1 cellular context compared by ENCODE assay signal in the genomic region with DNA sequence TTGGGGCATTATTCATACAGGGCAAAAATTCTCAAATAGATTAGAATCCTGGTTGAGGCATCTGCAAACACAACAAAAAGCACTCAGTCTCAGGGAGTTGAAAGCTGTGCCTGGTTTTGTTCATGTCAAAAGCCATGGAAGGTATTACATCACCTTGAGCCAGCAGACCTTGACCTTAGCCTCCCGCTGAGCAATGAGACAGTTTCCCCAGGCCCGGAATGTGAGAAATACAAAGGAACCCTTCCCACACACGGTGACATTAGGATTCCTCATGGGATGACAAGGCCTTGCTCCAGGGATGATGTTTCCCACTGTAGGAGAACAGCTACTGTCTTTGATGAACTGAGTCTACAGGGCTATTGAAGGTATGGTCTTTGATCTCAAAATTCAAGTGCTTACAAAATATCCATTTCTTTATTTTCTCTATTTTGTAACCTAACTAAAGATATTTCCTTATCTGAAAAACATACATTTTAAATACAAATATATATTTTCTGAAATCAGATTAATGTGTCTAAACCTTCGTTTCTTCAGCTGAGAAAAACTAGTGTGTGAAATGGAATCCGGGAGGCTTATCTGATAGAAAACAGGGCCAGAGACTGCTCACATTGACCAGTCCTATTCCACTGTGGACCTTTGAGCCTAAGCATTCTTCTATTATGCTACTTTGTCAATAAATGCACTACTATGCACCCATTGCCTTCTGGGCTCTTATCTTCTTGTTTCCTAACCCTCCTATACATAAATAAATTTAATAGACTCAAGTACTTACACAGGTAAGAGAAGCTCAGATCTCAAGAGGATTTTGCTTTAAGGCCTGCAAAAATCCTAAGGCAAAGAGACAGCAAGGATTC.
TF ChIP-seq lines count a peak whose summit lies in the region.

No MANE protein-coding gene starts in this region.

TF ChIP-seq in HepG2, 621 proteins besides CTCF, POLR2A, EP300 and RAD21 (continued from another document and continues in another):
- TF ChIP-seq AHDC1 (CRISPR knock-in tag; IDR thresholded peaks at IDR 0.05; ENCODE audit: borderline replicate concordance) (peak; percentile 91), ZNF280D (CRISPR knock-in tag; IDR thresholded peaks at IDR 0.05) (no peak), ZSCAN29 (CRISPR knock-in tag; conservative IDR thresholded peaks at IDR 0.05) (peak; percentile 68; the same call in 1 of the 2 replicates), ZFP41 (CRISPR knock-in tag; IDR thresholded peaks at IDR 0.05; ENCODE audit: borderline replicate concordance) (no peak), ZNF407 (CRISPR knock-in tag; IDR thresholded peaks at IDR 0.05; ENCODE audit: not compliant biosample characterization) (no peak), SCMH1 (CRISPR knock-in tag; IDR thresholded peaks at IDR 0.05; ENCODE audit: borderline replicate concordance) (no peak), RBM22 (optimal IDR thresholded peaks at IDR 0.05; ENCODE audit: low read length) (no peak), KLF15 (CRISPR knock-in tag; IDR thresholded peaks at IDR 0.05; ENCODE audit: borderline replicate concordance) (no peak), ZSCAN12 (CRISPR knock-in tag; IDR thresholded peaks at IDR 0.05) (no peak), ZSCAN20 (CRISPR knock-in tag; IDR thresholded peaks at IDR 0.05; ENCODE audit: borderline replicate concordance) (no peak), CREB1 (IDR thresholded peaks at IDR 0.05) (no peak), CREB1 (CRISPR knock-in tag; IDR thresholded peaks at IDR 0.05) (peak; percentile 70), MATR3 (CRISPR knock-in tag; IDR thresholded peaks at IDR 0.05) (no peak), XRCC5 (optimal IDR thresholded peaks at IDR 0.05; ENCODE audit: low read length) (peak; percentile 73), SP5 (CRISPR knock-in tag; IDR thresholded peaks at IDR 0.05; ENCODE audit: borderline replicate concordance, low read depth) (no peak), ZIK1 (CRISPR knock-in tag; IDR thresholded peaks at IDR 0.05; ENCODE audit: borderline replicate concordance, low read depth) (no peak), NFIB (CRISPR knock-in tag; IDR thresholded peaks at IDR 0.05; ENCODE audit: borderline replicate concordance) (no peak), ZNF20 (CRISPR knock-in tag; IDR thresholded peaks at IDR 0.05) (no peak), ZNF792 (CRISPR knock-in tag; IDR thresholded peaks at IDR 0.05) (peak; percentile 27; the same call in 1 of the 2 replicates), ZNF552 (CRISPR knock-in tag; IDR thresholded peaks at IDR 0.05; ENCODE audit: borderline replicate concordance) (no peak), EHMT2 (IDR thresholded peaks at IDR 0.05; ENCODE audit: borderline replicate concordance, low read depth, low read length) (no peak; the same call in 1 of the 2 replicates)
- TF ChIP-seq, protein P1, sequence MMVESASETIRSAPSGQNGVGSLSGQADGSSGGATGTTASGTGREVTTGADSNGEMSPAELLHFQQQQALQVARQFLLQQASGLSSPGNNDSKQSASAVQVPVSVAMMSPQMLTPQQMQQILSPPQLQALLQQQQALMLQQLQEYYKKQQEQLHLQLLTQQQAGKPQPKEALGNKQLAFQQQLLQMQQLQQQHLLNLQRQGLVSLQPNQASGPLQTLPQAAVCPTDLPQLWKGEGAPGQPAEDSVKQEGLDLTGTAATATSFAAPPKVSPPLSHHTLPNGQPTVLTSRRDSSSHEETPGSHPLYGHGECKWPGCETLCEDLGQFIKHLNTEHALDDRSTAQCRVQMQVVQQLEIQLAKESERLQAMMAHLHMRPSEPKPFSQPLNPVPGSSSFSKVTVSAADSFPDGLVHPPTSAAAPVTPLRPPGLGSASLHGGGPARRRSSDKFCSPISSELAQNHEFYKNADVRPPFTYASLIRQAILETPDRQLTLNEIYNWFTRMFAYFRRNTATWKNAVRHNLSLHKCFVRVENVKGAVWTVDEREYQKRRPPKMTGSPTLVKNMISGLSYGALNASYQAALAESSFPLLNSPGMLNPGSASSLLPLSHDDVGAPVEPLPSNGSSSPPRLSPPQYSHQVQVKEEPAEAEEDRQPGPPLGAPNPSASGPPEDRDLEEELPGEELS (CRISPR knock-in tag; IDR thresholded peaks at IDR 0.05), result peak; percentile 85
- TF ChIP-seq, protein P2, sequence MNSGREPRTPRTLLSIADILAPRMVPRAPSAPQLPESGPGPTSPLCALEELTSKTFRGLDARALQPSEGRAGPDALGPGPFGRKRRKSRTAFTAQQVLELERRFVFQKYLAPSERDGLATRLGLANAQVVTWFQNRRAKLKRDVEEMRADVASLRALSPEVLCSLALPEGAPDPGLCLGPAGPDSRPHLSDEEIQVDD (CRISPR knock-in tag; IDR thresholded peaks at IDR 0.05; ENCODE audit: borderline replicate concordance), result no peak
- TF ChIP-seq, protein P3, sequence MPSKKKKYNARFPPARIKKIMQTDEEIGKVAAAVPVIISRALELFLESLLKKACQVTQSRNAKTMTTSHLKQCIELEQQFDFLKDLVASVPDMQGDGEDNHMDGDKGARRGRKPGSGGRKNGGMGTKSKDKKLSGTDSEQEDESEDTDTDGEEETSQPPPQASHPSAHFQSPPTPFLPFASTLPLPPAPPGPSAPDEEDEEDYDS (CRISPR knock-in tag; IDR thresholded peaks at IDR 0.05), result peak; percentile 37; the same call in 1 of the 2 replicates
- TF ChIP-seq, protein P4, sequence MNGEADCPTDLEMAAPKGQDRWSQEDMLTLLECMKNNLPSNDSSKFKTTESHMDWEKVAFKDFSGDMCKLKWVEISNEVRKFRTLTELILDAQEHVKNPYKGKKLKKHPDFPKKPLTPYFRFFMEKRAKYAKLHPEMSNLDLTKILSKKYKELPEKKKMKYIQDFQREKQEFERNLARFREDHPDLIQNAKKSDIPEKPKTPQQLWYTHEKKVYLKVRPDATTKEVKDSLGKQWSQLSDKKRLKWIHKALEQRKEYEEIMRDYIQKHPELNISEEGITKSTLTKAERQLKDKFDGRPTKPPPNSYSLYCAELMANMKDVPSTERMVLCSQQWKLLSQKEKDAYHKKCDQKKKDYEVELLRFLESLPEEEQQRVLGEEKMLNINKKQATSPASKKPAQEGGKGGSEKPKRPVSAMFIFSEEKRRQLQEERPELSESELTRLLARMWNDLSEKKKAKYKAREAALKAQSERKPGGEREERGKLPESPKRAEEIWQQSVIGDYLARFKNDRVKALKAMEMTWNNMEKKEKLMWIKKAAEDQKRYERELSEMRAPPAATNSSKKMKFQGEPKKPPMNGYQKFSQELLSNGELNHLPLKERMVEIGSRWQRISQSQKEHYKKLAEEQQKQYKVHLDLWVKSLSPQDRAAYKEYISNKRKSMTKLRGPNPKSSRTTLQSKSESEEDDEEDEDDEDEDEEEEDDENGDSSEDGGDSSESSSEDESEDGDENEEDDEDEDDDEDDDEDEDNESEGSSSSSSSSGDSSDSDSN (CRISPR knock-in tag; IDR thresholded peaks at IDR 0.05), result 0 out of 2 replicates have a peak, but pooled peaks have one; percentile 27
